In the genomic region with DNA sequence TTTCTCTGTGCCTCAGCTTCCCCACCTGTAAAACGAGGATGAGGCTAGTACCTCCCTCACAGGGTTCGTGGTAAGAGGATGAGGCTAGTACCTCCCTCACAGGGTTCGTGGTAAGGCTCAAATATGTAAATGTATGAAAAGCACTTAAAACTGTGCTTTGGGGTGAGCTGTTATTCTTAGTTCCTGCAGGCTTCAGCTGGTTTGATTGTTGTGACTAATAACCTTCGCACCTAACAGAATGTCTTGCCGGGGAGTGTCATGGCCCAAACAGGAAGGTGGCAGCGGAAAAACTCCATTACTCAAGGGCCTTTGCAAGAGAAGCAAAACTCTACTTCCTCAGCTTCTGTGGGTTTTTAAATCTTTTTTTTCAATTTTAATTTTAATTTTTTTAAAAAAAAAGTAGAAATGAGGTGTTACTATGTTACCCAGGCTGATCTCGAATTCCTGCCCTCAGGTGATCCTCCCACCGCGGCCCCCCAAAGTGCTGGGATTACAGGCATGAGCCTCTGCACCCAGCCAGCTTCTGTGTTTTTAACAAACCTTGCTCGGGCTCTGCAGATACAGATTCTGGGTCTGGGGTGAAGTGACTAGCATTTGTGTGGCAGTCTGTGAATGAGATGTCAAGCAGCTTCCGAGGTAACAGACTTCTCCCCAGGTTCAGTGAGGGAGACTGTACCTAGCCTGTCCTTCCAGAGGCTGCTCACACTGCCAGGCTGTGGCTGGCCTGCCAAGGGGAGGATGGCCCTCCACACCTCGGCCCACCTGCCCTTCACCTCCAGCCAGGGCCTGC, we compare ENCODE assay signal across 8 cellular contexts.
DNase-seq lines count a peak whose midpoint lies in the region; ATAC-seq, FAIRE-seq and TF ChIP-seq lines count a peak whose summit lies in the region.

No MANE protein-coding gene starts in this region.

- peak overlapping the region; percentile 68 for H3K4me3 Mint-ChIP-seq in activated CD8-positive, alpha-beta T cell treated with anti-CD3 and anti-CD28 coated beads, Interleukin-2, amount 10 ng/mL, durations not matched to agents 7 days and 5 days

- H3K4me1 Mint-ChIP-seq in activated CD8-positive, alpha-beta T cell treated with anti-CD3 and anti-CD28 coated beads, Interleukin-2, amount 10 ng/mL, durations not matched to agents 7 days and 5 days (ENCODE audit: low read depth) = peaks cover 94% of the 10 kb centered on the region

- intact Hi-C loops in left colon (cut with DNase I, micrococcal nuclease) = no loop called here

- CTCF ChIA-PET in activated CD8-positive, alpha-beta T cell treated with anti-CD3 and anti-CD28 coated beads, Interleukin-2, amount 10 ng/mL, durations not matched to agents 7 days and 5 days (lab: Charles Lee) = interaction anchor here (0.6 to 6.6 kb wide), 7 partner anchors 12 to 348 kb away, joined by 3 to 66 read pairs (median 4); no protein-coding TSS in a partner anchor

- no peak overlapping the region for H3K9ac ChIP-seq in HUES48 (ENCODE audit: low read depth, low read length)

- peaks cover 18% of the 10 kb centered on the region for H3K36me3 Mint-ChIP-seq in activated CD8-positive, alpha-beta T cell treated with anti-CD3 and anti-CD28 coated beads, Interleukin-2, amount 10 ng/mL, durations not matched to agents 7 days and 5 days (ENCODE audit: low read depth)

- DNase-seq in stimulated activated CD4-positive, alpha-beta T cell treated with anti-CD3 and anti-CD28 coated beads, Interleukin-12 subunit alpha, Interleukin-12 subunit beta, amount 100 ng/mL, for 48 hours (ENCODE audit: low read depth in 2 of 3, low spot score in 1 of 3) = peak; percentile 40 to 52 (median 51)
- no peak for DNase-seq in stimulated activated CD4-positive, alpha-beta T cell treated with anti-CD3 and anti-CD28 coated beads, Interleukin-12 subunit alpha, Interleukin-12 subunit beta, amount 100 ng/mL, for 4 hours
- DNase-seq in activated CD8-positive, alpha-beta T cell treated with anti-CD3 and anti-CD28 coated beads, Interleukin-2, amount 10 ng/mL, durations not matched to agents 7 days and 5 days = peak; percentile 83
- peak; percentile 44 to 61 for DNase-seq in left colon
- no peak for DNase-seq in T1000 (lab: John Stamatoyannopoulos, UW)
- DNase-seq in brain microvascular endothelial cell = no peak
- DNase-seq in frontal cortex (ENCODE audit: low spot score in 2 of 2) = no peak

- H3K36me3 ChIP-seq in HUES48 (ENCODE audit: control insufficient read depth, insufficient read depth, low read length) (no peaks in the 10 kb centered on the region), brain microvascular endothelial cell (replicated peaks) (no peaks in the 10 kb centered on the region)

- POLR2A ChIA-PET in activated CD8-positive, alpha-beta T cell treated with anti-CD3 and anti-CD28 coated beads, Interleukin-2, amount 10 ng/mL, durations not matched to agents 7 days and 5 days (lab: Charles Lee) = interaction anchor here (2.6 to 9.1 kb wide), 2 partner anchors 11 to 16 kb away, joined by 10 to 129 read pairs; no protein-coding TSS in a partner anchor

- H3K4me3 ChIP-seq in HUES48 (ENCODE audit: low read depth, low read length) (no peak overlapping the region), brain microvascular endothelial cell (ENCODE audit: low read depth, low read length) (no peak overlapping the region)

- in situ Hi-C loops in brain microvascular endothelial cell (cut with HindIII; ENCODE audit: low pct_ligation_motif_present, low sequenced_read_pairs) = no loop called here

- FAIRE-seq in frontal cortex (lab: Jason Lieb, UNC) = no peak

- peak overlapping the region; percentile 8 for H3K27ac ChIP-seq in HUES48 (ENCODE audit: low read depth, low read length)
- no peak overlapping the region for H3K27ac ChIP-seq in brain microvascular endothelial cell

- TF ChIP-seq CTCF in brain microvascular endothelial cell (IDR thresholded peaks at IDR 0.05; ENCODE audit: low read depth, low read length, missing control alignments) = no peak

- H3K27me3 ChIP-seq in HUES48 (ENCODE audit: control insufficient read depth, insufficient read depth, low read length) = no peaks in the 10 kb centered on the region
- H3K27me3 ChIP-seq in brain microvascular endothelial cell (replicated peaks) = peaks cover 47% of the 10 kb centered on the region

- peaks cover 44% of the 10 kb centered on the region for H3K4me1 ChIP-seq in HUES48 (ENCODE audit: control insufficient read depth, insufficient read depth, low read length)

- H3K9me3 Mint-ChIP-seq in activated CD8-positive, alpha-beta T cell treated with anti-CD3 and anti-CD28 coated beads, Interleukin-2, amount 10 ng/mL, durations not matched to agents 7 days and 5 days (ENCODE audit: insufficient read depth) = no peaks in the 10 kb centered on the region

- peak overlapping the region; percentile 98 for H3K27ac Mint-ChIP-seq in activated CD8-positive, alpha-beta T cell treated with anti-CD3 and anti-CD28 coated beads, Interleukin-2, amount 10 ng/mL, durations not matched to agents 7 days and 5 days

- ATAC-seq in activated CD8-positive, alpha-beta T cell treated with anti-CD3 and anti-CD28 coated beads, Interleukin-2, amount 10 ng/mL, durations not matched to agents 7 days and 5 days = peak; percentile 74
- ATAC-seq in left colon = peak; percentile 62

- no peaks in the 10 kb centered on the region for H3K9me3 ChIP-seq in HUES48 (ENCODE audit: control insufficient read depth, insufficient read depth, low read length)

- H3K27me3 Mint-ChIP-seq in activated CD8-positive, alpha-beta T cell treated with anti-CD3 and anti-CD28 coated beads, Interleukin-2, amount 10 ng/mL, durations not matched to agents 7 days and 5 days (ENCODE audit: low read depth) = no peaks in the 10 kb centered on the region

Comparison
In these comparisons a context has a peak if more than half of its experiments do, and no peak if none do; other contexts are left out.
1. DNase-seq: peak in stimulated activated CD4-positive, alpha-beta T cell treated with anti-CD3 and anti-CD28 coated beads, Interleukin-12 subunit alpha, Interleukin-12 subunit beta, amount 100 ng/mL, for 48 hours (3 of 3), activated CD8-positive, alpha-beta T cell treated with anti-CD3 and anti-CD28 coated beads, Interleukin-2, amount 10 ng/mL, durations not matched to agents 7 days and 5 days (single experiment) and left colon (2 of 2); none in stimulated activated CD4-positive, alpha-beta T cell treated with anti-CD3 and anti-CD28 coated beads, Interleukin-12 subunit alpha, Interleukin-12 subunit beta, amount 100 ng/mL, for 4 hours (single experiment), T1000 (single experiment), brain microvascular endothelial cell (single experiment) and frontal cortex (0 of 2).